In the genomic region with DNA sequence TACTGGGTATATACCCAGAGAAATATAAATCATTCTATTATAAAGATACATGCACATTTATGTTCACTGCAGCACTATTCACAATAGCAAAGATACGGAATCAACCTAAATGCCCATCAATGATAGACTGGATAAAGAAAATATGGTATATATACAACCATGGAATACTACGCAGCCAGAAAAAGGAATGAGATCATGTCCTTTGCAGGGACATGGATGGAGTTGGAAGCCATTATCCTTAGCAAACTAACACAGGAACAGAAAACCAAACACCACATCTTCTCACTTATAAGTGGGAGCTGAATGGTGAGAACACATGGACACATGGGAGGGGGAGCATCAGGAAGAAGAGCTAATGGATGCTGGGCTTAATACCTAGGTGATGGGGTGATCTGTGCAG, we compare ENCODE assay signal across 15 cellular contexts. TPM values are rescaled to one million over a fixed set of nuclear protein-coding genes. Genes with fewer than 3 reads are reported as not detected.
"Had no signal": no experiment of that assay in that cellular context is flagged by ENCODE, and none has a peak within 500 bp of the region (broad histone marks: within the 10 kb centered on the region; RNA-seq: fewer than 3 reads in every experiment).

No MANE protein-coding gene starts in this region.

RNA-seq across cellular contexts. Expression of gene DIO1, which starts 12.1 kb away (rescaled TPM):
- total RNA-seq: kidney epithelial cell; left cardiac atrium; left ventricle myocardium inferior; left ventricle myocardium superior; lower leg skin; lower lobe of right lung; lung microvascular endothelial cell; mammary epithelial cell; mesenteric fat pad; mesothelial cell of epicardium; mucosa of descending colon; myocyte; naive thymus-derived CD4-positive, alpha-beta T cell; naive thymus-derived CD8-positive, alpha-beta T cell had no signal
- polyA plus RNA-seq: keratinocyte; mammary epithelial cell; naive thymus-derived CD4-positive, alpha-beta T cell; naive thymus-derived CD8-positive, alpha-beta T cell had no signal
